In the genomic region with DNA sequence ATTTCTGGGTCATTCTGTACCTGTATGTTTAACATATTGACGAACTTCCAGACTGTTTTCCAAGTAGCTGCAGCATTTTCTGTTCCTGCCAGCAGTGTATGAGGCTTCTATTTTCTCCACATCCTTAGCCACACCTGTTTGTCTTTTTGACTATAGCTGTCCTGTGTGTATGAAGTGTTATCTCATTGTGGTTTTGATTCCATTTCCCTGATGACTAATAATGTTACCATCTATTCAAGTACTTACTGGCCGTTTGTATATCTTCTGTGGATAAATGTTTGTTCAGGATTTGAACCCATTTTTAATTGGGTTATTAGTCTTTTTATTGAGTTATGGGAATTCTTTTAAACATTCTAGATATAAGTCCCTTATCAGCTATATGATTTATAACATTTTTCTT, we compare ENCODE assay signal across 12 cellular contexts.
DNase-seq lines count a peak whose midpoint lies in the region; ATAC-seq, FAIRE-seq and TF ChIP-seq lines count a peak whose summit lies in the region.
"Had no signal": no experiment of that assay in that cellular context is flagged by ENCODE, and none has a peak within 500 bp of the region (broad histone marks: within the 10 kb centered on the region; RNA-seq: fewer than 3 reads in every experiment).

No MANE protein-coding gene starts in this region.

- no peak for DNase-seq in activated naive CD4-positive, alpha-beta T cell treated with anti-CD3 and anti-CD28 coated beads, Interleukin-2, amount 50 U/mL, for 72 hours (ENCODE audit: low spot score in 2 of 2)
- no peak for DNase-seq in activated naive CD4-positive, alpha-beta T cell (lab: John Stamatoyannopoulos, UW)
- DNase-seq in M059J (ENCODE audit: low read depth) (peak; percentile 91), bronchial epithelial cell (ENCODE audit: low read depth) (peak; percentile 97), urothelium cell line (ENCODE audit: low spot score) (peak; percentile 49), AG08395 (ENCODE audit: low spot score) (no peak), adrenal gland (no peak)
- DNase-seq: Kasumi-1, Peyer's patch had no signal

- no peak overlapping the region for H3K27ac ChIP-seq in adrenal gland
- H3K27ac ChIP-seq: Peyer's patch had no signal

- no peak for TF ChIP-seq POLR2A in adrenal gland (IDR thresholded peaks at IDR 0.05)

- no peak for TF ChIP-seq CTCF in bronchial epithelial cell (IDR thresholded peaks at IDR 0.05; ENCODE audit: insufficient read depth, low read length, severe bottlenecking)
- TF ChIP-seq CTCF in adrenal gland (IDR thresholded peaks at IDR 0.05), result no peak

- peaks cover 0 to 5% of the 10 kb centered on the region in 2 donors for H3K36me3 Mint-ChIP-seq in activated naive CD4-positive, alpha-beta T cell treated with anti-CD3 and anti-CD28 coated beads, Interleukin-2, amount 50 U/mL, for 72 hours

- no peaks in the 10 kb centered on the region for H3K36me3 ChIP-seq in bronchial epithelial cell (ENCODE audit: control insufficient read depth, insufficient read depth, low read length)
- no peaks in the 10 kb centered on the region for H3K36me3 ChIP-seq in adrenal gland (replicated peaks in 1 of 2)
- H3K36me3 ChIP-seq: HAP-1, Peyer's patch had no signal

- peak; percentile 44 to 84 for ATAC-seq in activated naive CD4-positive, alpha-beta T cell treated with anti-CD3 and anti-CD28 coated beads, Interleukin-2, amount 50 U/mL, for 72 hours
- ATAC-seq in GM21723 (IDR thresholded peaks at IDR 0.05; ENCODE audit: unreplicated experiment), result no peak

- WGBS in adrenal gland, 4 donors, result 53 to 71% (median 67%) methylated on average over 2 of the region's 2 CpGs

- no peaks in the 10 kb centered on the region for H3K4me1 ChIP-seq in adrenal gland (replicated peaks in 1 of 2)
- H3K4me1 ChIP-seq: Peyer's patch had no signal

- no peaks in the 10 kb centered on the region for H3K27me3 ChIP-seq in bronchial epithelial cell (ENCODE audit: control insufficient read depth, insufficient read depth, low read length)
- no peaks in the 10 kb centered on the region for H3K27me3 ChIP-seq in adrenal gland
- H3K27me3 ChIP-seq: Peyer's patch had no signal

- no peak overlapping the region for H3K27ac Mint-ChIP-seq in activated naive CD4-positive, alpha-beta T cell treated with anti-CD3 and anti-CD28 coated beads, Interleukin-2, amount 50 U/mL, for 72 hours

- no peaks in the 10 kb centered on the region for H3K9me3 ChIP-seq in adrenal gland (replicated peaks in 1 of 3)
- H3K9me3 ChIP-seq: HAP-1, Peyer's patch had no signal

- no peaks in the 10 kb centered on the region for H3K9me3 Mint-ChIP-seq in activated naive CD4-positive, alpha-beta T cell treated with anti-CD3 and anti-CD28 coated beads, Interleukin-2, amount 50 U/mL, for 72 hours

- FAIRE-seq in bronchial epithelial cell (lab: Jason Lieb, UNC) (no peak), urothelium cell line (lab: Jason Lieb, UNC) (peak; percentile 83)

- no peak overlapping the region for H3K4me3 ChIP-seq in bronchial epithelial cell (ENCODE audit: low read depth, low read length)
- H3K4me3 ChIP-seq in adrenal gland, result no peak overlapping the region
- H3K4me3 ChIP-seq: coronary artery, HAP-1, Peyer's patch had no signal

- intact Hi-C loops in adrenal gland (cut with DNase I), result no loop called here

Comparison
In these comparisons a context has a peak if more than half of its experiments do, and no peak if none do; other contexts are left out.
1. DNase-seq: peak in M059J (single experiment), bronchial epithelial cell (single experiment) and urothelium cell line (single experiment); none in activated naive CD4-positive, alpha-beta T cell treated with anti-CD3 and anti-CD28 coated beads, Interleukin-2, amount 50 U/mL, for 72 hours (0 of 2), activated naive CD4-positive, alpha-beta T cell (0 of 4), AG08395 (single experiment) and adrenal gland (0 of 7).